In the genomic region with DNA sequence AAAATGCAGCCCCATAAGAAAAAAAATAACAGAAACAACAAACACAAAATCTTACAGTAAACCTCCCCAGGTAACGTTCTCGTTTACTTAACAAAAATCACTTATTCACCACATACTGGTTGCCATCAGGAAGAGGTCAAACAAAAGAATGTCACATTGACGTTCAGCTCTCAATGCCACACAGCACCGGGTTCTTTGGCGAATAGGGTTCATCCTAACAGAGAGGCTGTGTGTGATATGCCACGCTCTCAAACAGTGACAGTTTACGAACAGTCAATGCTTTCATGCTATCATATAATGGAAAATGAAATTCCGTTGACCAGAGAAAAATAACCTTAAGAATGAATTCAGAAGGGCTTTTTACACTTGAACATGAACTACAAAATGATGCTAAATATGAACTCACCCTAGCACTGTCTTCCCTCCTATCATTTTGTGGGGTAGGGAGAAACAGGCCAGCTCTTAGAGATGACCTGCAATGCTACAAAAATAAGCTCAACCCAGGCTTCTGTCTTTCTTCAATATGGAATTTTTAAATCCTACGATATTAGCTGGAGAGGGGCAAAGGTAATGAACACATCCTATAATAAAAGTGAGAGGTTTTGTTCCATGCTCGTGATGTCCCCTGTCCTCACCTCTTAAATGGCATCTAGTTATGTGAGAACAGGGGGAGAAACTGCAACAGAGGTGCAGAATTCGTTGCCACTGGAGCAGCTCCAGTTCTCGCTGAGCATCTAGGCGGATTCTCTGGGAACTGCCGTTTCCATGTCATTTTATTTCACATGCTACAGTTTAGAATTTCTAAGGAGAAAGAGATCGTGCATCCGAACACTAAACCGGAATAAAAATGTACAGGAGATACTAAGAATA, we compare ENCODE assay signal across 10 cellular contexts. TPM values are rescaled to one million over a fixed set of nuclear protein-coding genes. Genes with fewer than 3 reads are reported as not detected.
DNase-seq lines count a peak whose midpoint lies in the region; ATAC-seq and TF ChIP-seq lines count a peak whose summit lies in the region.
"Had no signal": no experiment of that assay in that cellular context is flagged by ENCODE, and none has a peak within 500 bp of the region (broad histone marks: within the 10 kb centered on the region; RNA-seq: fewer than 3 reads in every experiment).

No MANE protein-coding gene starts in this region.

- H3K4me1 Mint-ChIP-seq in activated CD4-positive, alpha-beta T cell treated with anti-CD3 and anti-CD28 coated beads, Interleukin-2, amount 10 ng/mL, durations not matched to agents 24 days and 14 days, result peaks cover 15% of the 10 kb centered on the region
- H3K4me1 Mint-ChIP-seq in neural crest cell, result peaks cover 16% of the 10 kb centered on the region

- no peaks in the 10 kb centered on the region for H3K36me3 Mint-ChIP-seq in activated CD4-positive, alpha-beta T cell treated with anti-CD3 and anti-CD28 coated beads, Interleukin-2, amount 10 ng/mL, durations not matched to agents 24 days and 14 days (ENCODE audit: low read depth)
- no peaks in the 10 kb centered on the region for H3K36me3 Mint-ChIP-seq in neural crest cell (ENCODE audit: low read depth)

- H3K36me3 ChIP-seq in HUES64 (ENCODE audit: insufficient read depth, low read length), result no peaks in the 10 kb centered on the region
- H3K36me3 ChIP-seq in aorta (ENCODE audit: control insufficient read depth in 1 of 2, insufficient read depth in 2 of 2, low read length in 1 of 2), result no peaks in the 10 kb centered on the region
- H3K36me3 ChIP-seq: thoracic aorta had no signal

- no peak overlapping the region for H3K27ac Mint-ChIP-seq in activated CD4-positive, alpha-beta T cell treated with anti-CD3 and anti-CD28 coated beads, Interleukin-2, amount 10 ng/mL, durations not matched to agents 24 days and 14 days
- no peak overlapping the region for H3K27ac Mint-ChIP-seq in neural crest cell (ENCODE audit: unreplicated experiment)

- H3K4me3 ChIP-seq in HUES64 (ENCODE audit: low read length) (peak overlapping the region; percentile 66; the same call in 1 of the 2 replicates), aorta (ENCODE audit: low read length in 2 of 2) (no peak overlapping the region)

- peaks cover 13% of the 10 kb centered on the region for H3K4me1 ChIP-seq in HUES64 (ENCODE audit: insufficient read depth, low read length)
- H3K4me1 ChIP-seq in aorta (ENCODE audit: control insufficient read depth in 1 of 2, insufficient read depth in 2 of 2, low read length in 2 of 2), result no peaks in the 10 kb centered on the region

- no peak overlapping the region for H3K9ac ChIP-seq in HUES64 (ENCODE audit: low read depth, low read length)

- peaks cover 82% of the 10 kb centered on the region for H3K27me3 Mint-ChIP-seq in activated CD4-positive, alpha-beta T cell treated with anti-CD3 and anti-CD28 coated beads, Interleukin-2, amount 10 ng/mL, durations not matched to agents 24 days and 14 days
- peaks cover 86% of the 10 kb centered on the region for H3K27me3 Mint-ChIP-seq in neural crest cell (ENCODE audit: low read depth)

- intact Hi-C loops in activated CD4-positive, alpha-beta T cell treated with anti-CD3 and anti-CD28 coated beads, Interleukin-2, amount 10 ng/mL, durations not matched to agents 24 days and 14 days (cut with micrococcal nuclease), result loop anchor here (5.0 kb wide), 1 partner anchor 35 kb away; no protein-coding TSS in a partner anchor
- intact Hi-C loops in aorta (cut with DNase I), result no loop called here

- TF ChIP-seq CTCF in neural crest cell (conservative IDR thresholded peaks at IDR 0.05), result no peak

- ATAC-seq in GM19455 (IDR thresholded peaks at IDR 0.05; ENCODE audit: unreplicated experiment) (no peak), aorta (ENCODE audit: low FRiP score) (no peak)

- WGBS in HUES64, result 61% methylated on average over 13 of the region's 17 CpGs
- WGBS in aorta, 2 donors, result 74% methylated on average over 17 of the region's 17 CpGs

- H3K4me3 Mint-ChIP-seq in activated CD4-positive, alpha-beta T cell treated with anti-CD3 and anti-CD28 coated beads, Interleukin-2, amount 10 ng/mL, durations not matched to agents 24 days and 14 days, result peak overlapping the region; percentile 65
- peak overlapping the region; percentile 87 for H3K4me3 Mint-ChIP-seq in neural crest cell

- H3K9me3 Mint-ChIP-seq in activated CD4-positive, alpha-beta T cell treated with anti-CD3 and anti-CD28 coated beads, Interleukin-2, amount 10 ng/mL, durations not matched to agents 24 days and 14 days, result no peaks in the 10 kb centered on the region
- no peaks in the 10 kb centered on the region for H3K9me3 Mint-ChIP-seq in neural crest cell

- H3K9me3 ChIP-seq in HUES64 (ENCODE audit: insufficient read depth, low read depth, low read length) (no peaks in the 10 kb centered on the region), aorta (ENCODE audit: control insufficient read depth, low read length) (no peaks in the 10 kb centered on the region)
- H3K9me3 ChIP-seq: thoracic aorta had no signal

- DNase-seq in activated CD4-positive, alpha-beta T cell treated with anti-CD3 and anti-CD28 coated beads, Interleukin-2, amount 10 ng/mL, durations not matched to agents 24 days and 14 days, result no peak
- no peak for DNase-seq in activated CD4-positive, alpha-beta T cell treated with anti-CD3 and anti-CD28 coated beads, Interleukin-2, amount 50 U/mL, for 48 hours
- peak; percentile 50 for DNase-seq in cerebellum (ENCODE audit: low spot score)
- DNase-seq in neural crest cell (ENCODE audit: low read depth, low spot score), result no peak
- DNase-seq in germinal center (ENCODE audit: low spot score), result no peak
- DNase-seq in aorta, result no peak
- DNase-seq: NCI-H1436 had no signal

- H3K27me3 ChIP-seq in HUES64 (ENCODE audit: insufficient read depth, low read length) (peaks cover 70% of the 10 kb centered on the region), aorta (ENCODE audit: control insufficient read depth in 1 of 2, insufficient read depth in 2 of 2, low read length in 1 of 2) (no peaks in the 10 kb centered on the region)

- H3K27ac ChIP-seq in HUES64 (ENCODE audit: low read depth, low read length) (no peak overlapping the region), aorta (ENCODE audit: low read depth in 1 of 2, low read length in 2 of 2) (no peak overlapping the region)
- H3K27ac ChIP-seq: thoracic aorta had no signal

RNA-seq across cellular contexts. Expression of gene TMEM163, which starts 1.8 kb away (rescaled TPM):
- 0.23 TPM in 1 of 2 replicates, not detected in the other for total RNA-seq in activated CD4-positive, alpha-beta T cell treated with anti-CD3 and anti-CD28 coated beads, Interleukin-2, amount 10 ng/mL, durations not matched to agents 24 days and 14 days
- polyA plus RNA-seq in HUES64 (2013, experiment 1 of 2), result 0.75 TPM
- polyA plus RNA-seq in HUES64 (2013, experiment 2 of 2), result 1.8 TPM
- total RNA-seq in cerebellum (10.2 TPM), neural crest cell (0.71 and 1.0 TPM in 2 replicates), aorta (under 1 TPM; 0.36 to 0.62 TPM)
- under 1 TPM in 1 of 2 donors, not detected in 1; 0.25 TPM for polyA plus RNA-seq in aorta
